Comparison of ENCODE assay signal across 7 cellular contexts in the genomic region with DNA sequence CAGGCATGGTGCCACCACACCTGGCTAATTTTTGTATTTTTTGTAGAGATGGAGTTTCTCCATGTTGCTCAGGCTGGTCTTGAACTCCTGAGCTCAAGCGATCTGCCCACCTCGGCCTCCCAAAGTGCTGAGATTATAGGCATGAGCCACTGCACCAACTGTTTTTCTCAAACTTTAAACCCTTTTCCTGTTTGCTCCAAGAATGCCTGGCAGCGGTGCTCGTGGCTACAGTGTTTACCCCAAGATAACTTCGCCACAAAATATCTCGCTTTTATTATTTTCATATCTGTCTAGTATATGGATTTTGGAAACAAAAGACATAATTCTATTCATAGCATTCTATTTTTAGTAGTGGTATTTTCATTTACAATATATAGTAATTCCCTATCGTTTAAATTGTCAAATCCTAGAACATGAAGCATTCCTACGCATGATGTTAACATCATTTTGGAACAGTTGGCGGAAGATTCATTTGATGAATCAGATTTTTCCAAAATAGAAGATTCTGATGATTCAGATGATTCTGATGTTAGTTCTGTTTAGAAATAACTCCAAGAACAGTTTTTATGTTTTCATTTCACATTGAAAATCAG.
DNase-seq lines count a peak whose midpoint lies in the region; TF ChIP-seq lines count a peak whose summit lies in the region.
"Not testable (repeated sequence)": the region's sequence is repeated elsewhere in the genome, so short reads cannot be mapped to it uniquely, and the experiment has no call there.

No MANE protein-coding gene starts in this region.

- H3K4me3 ChIP-seq in AG10803 (ENCODE audit: low read length), result peak overlapping the region; percentile 12
- not testable (repeated sequence) for H3K4me3 ChIP-seq in brain microvascular endothelial cell (ENCODE audit: low read depth, low read length); ovary

- not testable (repeated sequence) for TF ChIP-seq EP300 in ovary (IDR thresholded peaks at IDR 0.05)

- not testable (repeated sequence) for H3K36me3 ChIP-seq in brain microvascular endothelial cell (replicated peaks); ovary

- not testable (repeated sequence) for H3K27me3 ChIP-seq in brain microvascular endothelial cell (replicated peaks); ovary

- not testable (repeated sequence) for H3K27ac ChIP-seq in brain microvascular endothelial cell, ovary

- not testable (repeated sequence) for TF ChIP-seq CTCF in AG10803 (conservative IDR thresholded peaks at IDR 0.05; ENCODE audit: low read length); brain microvascular endothelial cell (IDR thresholded peaks at IDR 0.05; ENCODE audit: low read depth, low read length, missing control alignments); ovary (IDR thresholded peaks at IDR 0.05)

- H3K9me3 ChIP-seq in ovary, result not testable (repeated sequence)

- in situ Hi-C loops in brain microvascular endothelial cell (cut with HindIII; ENCODE audit: low pct_ligation_motif_present, low sequenced_read_pairs), result not testable (repeated sequence)

- intact Hi-C loops in ovary (cut with DNase I), result not testable (repeated sequence)

- DNase-seq in AG10803 (ENCODE audit: low read depth) (peak; percentile 55), HCEC 1CT (peak; percentile 77), brain microvascular endothelial cell (peak; percentile 7), fibroblast of gingiva (ENCODE audit: low read depth) (peak; percentile 80), inferior parietal cortex (ENCODE audit: extremely low spot score) (peak; percentile 55), ovary (peak in 4 of 5 donors; percentile 17 to 38 (median 28)), superior temporal gyrus (ENCODE audit: extremely low spot score) (peak; percentile 68)

- not testable (repeated sequence) for TF ChIP-seq POLR2A in ovary (IDR thresholded peaks at IDR 0.05)

- H3K4me1 ChIP-seq in ovary (ENCODE audit: insufficient read depth), result not testable (repeated sequence)

- whole genome bisulfite sequencing in ovary, 3 donors, result 14 to 29% (median 18%) methylated on average over 9 of the region's 9 CpGs

Comparison
In these comparisons a context has a peak if more than half of its experiments do, and no peak if none do; other contexts are left out.
1. DNase-seq: peak in every context shown above with its lines; median percentile 80 in fibroblast of gingiva; 77 in HCEC 1CT; 68 in superior temporal gyrus; 55 in AG10803; 55 in inferior parietal cortex; 28 in ovary; 7 in brain microvascular endothelial cell.